Comparison of ENCODE assay signal across 18 cellular contexts in genomic region chr13:75787249-75787940, GRCh38.
DNase-seq lines count a peak whose midpoint lies in the region; ATAC-seq and TF ChIP-seq lines count a peak whose summit lies in the region.
"Had no signal": no experiment of that assay in that cellular context is flagged by ENCODE, and none has a peak within 500 bp of the region (broad histone marks: within the 10 kb centered on the region; RNA-seq: fewer than 3 reads in every experiment).

No MANE protein-coding gene starts in this region.

- H3K4me2 ChIP-seq in SK-N-SH, result 0 out of 2 replicates have a peak overlapping the region, but pooled peaks have one; percentile 55
- H3K4me2 ChIP-seq: KMS-11 had no signal

- H3K36me3 ChIP-seq in SK-N-SH (replicated peaks in 1 of 2; ENCODE audit: control insufficient read depth in 1 of 2, insufficient read depth in 2 of 2, low read length in 1 of 2), result peaks cover 0 to 19% of the 10 kb centered on the region in 2 experiments
- H3K36me3 ChIP-seq in thyroid gland, result no peaks in the 10 kb centered on the region
- no peaks in the 10 kb centered on the region for H3K36me3 ChIP-seq in breast epithelium
- H3K36me3 ChIP-seq in vagina, result no peaks in the 10 kb centered on the region

- CTCF ChIA-PET in SK-N-SH (lab: Yijun Ruan, JAX), result interaction anchor here (1.7 kb wide), 1 partner anchor 91 kb away, joined by 7 read pairs; no protein-coding TSS in a partner anchor

- TF ChIP-seq CTCF in SK-N-SH (IDR thresholded peaks at IDR 0.05) (no peak), fibroblast of villous mesenchyme (IDR thresholded peaks at IDR 0.05; ENCODE audit: insufficient read depth, low read depth, low read length) (no peak), thyroid gland (IDR thresholded peaks at IDR 0.05) (no peak), breast epithelium (IDR thresholded peaks at IDR 0.05) (no peak), vagina (IDR thresholded peaks at IDR 0.05) (no peak)

- no peaks in the 10 kb centered on the region for H3K27me3 ChIP-seq in SK-N-SH (ENCODE audit: insufficient read depth)
- H3K27me3 ChIP-seq in thyroid gland, result no peaks in the 10 kb centered on the region
- H3K27me3 ChIP-seq in breast epithelium, result no peaks in the 10 kb centered on the region
- no peaks in the 10 kb centered on the region for H3K27me3 ChIP-seq in vagina

- no peaks in the 10 kb centered on the region for H3K9me2 ChIP-seq in SK-N-SH

- no peak for TF ChIP-seq RAD21 in SK-N-SH (IDR thresholded peaks at IDR 0.05; ENCODE audit: low read length)

- POLR2A ChIA-PET in SK-N-SH (lab: Yijun Ruan, JAX), result no interaction called here

- H3K79me2 ChIP-seq in SK-N-SH (ENCODE audit: insufficient read depth), result peaks cover 100% of the 10 kb centered on the region

- TF ChIP-seq EP300 in SK-N-SH (IDR thresholded peaks at IDR 0.05; ENCODE audit: borderline replicate concordance in 1 of 2, low read depth in 1 of 2, low read length in 1 of 2), result no peak

- intact Hi-C loops in thyroid gland (cut with DNase I), result no loop called here
- intact Hi-C loops in breast epithelium (cut with DNase I; ENCODE audit: low total_unique reads), result no loop called here
- intact Hi-C loops in vagina (cut with DNase I), result no loop called here

- peaks cover 11 to 29% of the 10 kb centered on the region in 2 experiments; a peak in 3 of 4 replicates for H3K4me1 ChIP-seq in SK-N-SH (ENCODE audit: control insufficient read depth in 1 of 2, insufficient read depth in 2 of 2, low read depth in 1 of 2, low read length in 1 of 2)
- H3K4me1 ChIP-seq in thyroid gland, result peaks cover 41 to 48% of the 10 kb centered on the region in 2 donors
- no peaks in the 10 kb centered on the region for H3K4me1 ChIP-seq in breast epithelium
- H3K4me1 ChIP-seq in vagina, result no peaks in the 10 kb centered on the region

- H3F3A ChIP-seq in SK-N-SH (replicated peaks; ENCODE audit: insufficient read depth), result peaks cover 50% of the 10 kb centered on the region

- H3K4me3 ChIP-seq in SK-N-SH (ENCODE audit: low read depth in 2 of 2, low read length in 1 of 2) (no peak overlapping the region), fibroblast of villous mesenchyme (ENCODE audit: low read depth, low read length) (no peak overlapping the region), thyroid gland (replicated peaks in 1 of 3) (no peak overlapping the region), breast epithelium (no peak overlapping the region), vagina (no peak overlapping the region)

- no peak for TF ChIP-seq POLR2A in thyroid gland (IDR thresholded peaks at IDR 0.05)
- no peak for TF ChIP-seq POLR2A in breast epithelium (IDR thresholded peaks at IDR 0.05)
- no peak for TF ChIP-seq POLR2A in vagina (IDR thresholded peaks at IDR 0.05)

- H3K27ac ChIP-seq in SK-N-SH (ENCODE audit: low read depth in 2 of 2, low read length in 1 of 2), result peak overlapping the region; percentile 13 to 62; a peak in 3 of 4 replicates
- H3K27ac ChIP-seq in thyroid gland, result peak overlapping the region in 1 of 3 donors; percentile 13
- no peak overlapping the region for H3K27ac ChIP-seq in breast epithelium
- no peak overlapping the region for H3K27ac ChIP-seq in vagina
- H3K27ac ChIP-seq: KMS-11 had no signal

- no peak overlapping the region for H3K9ac ChIP-seq in SK-N-SH
- H3K9ac ChIP-seq: KMS-11 had no signal

- WGBS in SK-N-SH (ENCODE audit: low lambda C conversion rate), result 75% methylated on average over 7 of the region's 7 CpGs
- 85% methylated on average over 7 of the region's 7 CpGs for WGBS in thyroid gland, 2 donors

- no peak overlapping the region for H2AFZ ChIP-seq in SK-N-SH (ENCODE audit: low read depth)

- peaks cover 97% of the 10 kb centered on the region for H4K20me1 ChIP-seq in SK-N-SH (ENCODE audit: insufficient read depth)

- H3K9me3 ChIP-seq in SK-N-SH (no peaks in the 10 kb centered on the region), thyroid gland (no peaks in the 10 kb centered on the region), breast epithelium (no peaks in the 10 kb centered on the region), vagina (no peaks in the 10 kb centered on the region)

- DNase-seq in GM04503 (ENCODE audit: low read depth) (peak; percentile 35), SK-N-SH (no peak), fibroblast of villous mesenchyme (ENCODE audit: low read depth) (peak; percentile 81), putamen (ENCODE audit: low spot score) (peak; percentile 61), thyroid gland (no peak), breast epithelium (ENCODE audit: low spot score in 2 of 2) (no peak), vagina (ENCODE audit: extremely low spot score in 2 of 2) (no peak)
- DNase-seq: activated CD4-positive, alpha-beta memory T cell treated with anti-CD3 and anti-CD28 coated beads for 36 hours; CD4-positive, alpha-beta memory T cell; endodermal cell; NCI-H1694 treated with DMSO at 0.1 percent for 48 hours; NCI-H748 treated with DMSO at 0.1 percent for 48 hours; RPMI8226; stimulated activated naive CD8-positive, alpha-beta T cell treated with anti-CD3 and anti-CD28 coated beads, Interleukin-15, amount 100 ng/mL, for 72 hours; T1000 had no signal

- ATAC-seq in HG03457 (IDR thresholded peaks at IDR 0.05; ENCODE audit: unreplicated experiment), result no peak
- ATAC-seq: activated T-helper 17 cell treated with anti-CD3 and anti-CD28 coated beads, Interleukin-2, amount 50 U/mL, for 72 hours; stimulated activated naive CD8-positive, alpha-beta T cell treated with anti-CD3 and anti-CD28 coated beads, Interleukin-15, amount 100 ng/mL, for 72 hours had no signal

TF ChIP-seq in SK-N-SH, 30 proteins besides CTCF, POLR2A, EP300 and RAD21 (continues in another document):
- TF ChIP-seq, protein P1, sequence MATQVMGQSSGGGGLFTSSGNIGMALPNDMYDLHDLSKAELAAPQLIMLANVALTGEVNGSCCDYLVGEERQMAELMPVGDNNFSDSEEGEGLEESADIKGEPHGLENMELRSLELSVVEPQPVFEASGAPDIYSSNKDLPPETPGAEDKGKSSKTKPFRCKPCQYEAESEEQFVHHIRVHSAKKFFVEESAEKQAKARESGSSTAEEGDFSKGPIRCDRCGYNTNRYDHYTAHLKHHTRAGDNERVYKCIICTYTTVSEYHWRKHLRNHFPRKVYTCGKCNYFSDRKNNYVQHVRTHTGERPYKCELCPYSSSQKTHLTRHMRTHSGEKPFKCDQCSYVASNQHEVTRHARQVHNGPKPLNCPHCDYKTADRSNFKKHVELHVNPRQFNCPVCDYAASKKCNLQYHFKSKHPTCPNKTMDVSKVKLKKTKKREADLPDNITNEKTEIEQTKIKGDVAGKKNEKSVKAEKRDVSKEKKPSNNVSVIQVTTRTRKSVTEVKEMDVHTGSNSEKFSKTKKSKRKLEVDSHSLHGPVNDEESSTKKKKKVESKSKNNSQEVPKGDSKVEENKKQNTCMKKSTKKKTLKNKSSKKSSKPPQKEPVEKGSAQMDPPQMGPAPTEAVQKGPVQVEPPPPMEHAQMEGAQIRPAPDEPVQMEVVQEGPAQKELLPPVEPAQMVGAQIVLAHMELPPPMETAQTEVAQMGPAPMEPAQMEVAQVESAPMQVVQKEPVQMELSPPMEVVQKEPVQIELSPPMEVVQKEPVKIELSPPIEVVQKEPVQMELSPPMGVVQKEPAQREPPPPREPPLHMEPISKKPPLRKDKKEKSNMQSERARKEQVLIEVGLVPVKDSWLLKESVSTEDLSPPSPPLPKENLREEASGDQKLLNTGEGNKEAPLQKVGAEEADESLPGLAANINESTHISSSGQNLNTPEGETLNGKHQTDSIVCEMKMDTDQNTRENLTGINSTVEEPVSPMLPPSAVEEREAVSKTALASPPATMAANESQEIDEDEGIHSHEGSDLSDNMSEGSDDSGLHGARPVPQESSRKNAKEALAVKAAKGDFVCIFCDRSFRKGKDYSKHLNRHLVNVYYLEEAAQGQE (IDR thresholded peaks at IDR 0.05; ENCODE audit: low read depth, low read length), result no peak
- TF ChIP-seq RXRA (IDR thresholded peaks at IDR 0.05; ENCODE audit: borderline replicate concordance, low read depth) (no peak), TCF12 (IDR thresholded peaks at IDR 0.05) (peak; percentile 25; the same call in 1 of the 2 replicates), NFIC (IDR thresholded peaks at IDR 0.05; ENCODE audit: borderline replicate concordance) (no peak), FOXJ3 (CRISPR knock-in tag; IDR thresholded peaks at IDR 0.05) (no peak), FOXM1 (IDR thresholded peaks at IDR 0.05; ENCODE audit: low read depth) (no peak), IRF3 (IDR thresholded peaks at IDR 0.05; ENCODE audit: low read depth, low read length) (no peak), POLR2AphosphoS5 (IDR thresholded peaks at IDR 0.05; ENCODE audit: low read depth, low read length) (no peak), RCOR1 (IDR thresholded peaks at IDR 0.05; ENCODE audit: low read length) (no peak), RFX5 (IDR thresholded peaks at IDR 0.05; ENCODE audit: low read length) (no peak), TAF1 (IDR thresholded peaks at IDR 0.05; ENCODE audit: borderline replicate concordance, low read depth, low read length) (no peak)
- TF ChIP-seq, protein P2, sequence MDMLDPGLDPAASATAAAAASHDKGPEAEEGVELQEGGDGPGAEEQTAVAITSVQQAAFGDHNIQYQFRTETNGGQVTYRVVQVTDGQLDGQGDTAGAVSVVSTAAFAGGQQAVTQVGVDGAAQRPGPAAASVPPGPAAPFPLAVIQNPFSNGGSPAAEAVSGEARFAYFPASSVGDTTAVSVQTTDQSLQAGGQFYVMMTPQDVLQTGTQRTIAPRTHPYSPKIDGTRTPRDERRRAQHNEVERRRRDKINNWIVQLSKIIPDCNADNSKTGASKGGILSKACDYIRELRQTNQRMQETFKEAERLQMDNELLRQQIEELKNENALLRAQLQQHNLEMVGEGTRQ (IDR thresholded peaks at IDR 0.05; ENCODE audit: borderline replicate concordance, low read depth, low read length), result no peak
- TF ChIP-seq, protein P3, sequence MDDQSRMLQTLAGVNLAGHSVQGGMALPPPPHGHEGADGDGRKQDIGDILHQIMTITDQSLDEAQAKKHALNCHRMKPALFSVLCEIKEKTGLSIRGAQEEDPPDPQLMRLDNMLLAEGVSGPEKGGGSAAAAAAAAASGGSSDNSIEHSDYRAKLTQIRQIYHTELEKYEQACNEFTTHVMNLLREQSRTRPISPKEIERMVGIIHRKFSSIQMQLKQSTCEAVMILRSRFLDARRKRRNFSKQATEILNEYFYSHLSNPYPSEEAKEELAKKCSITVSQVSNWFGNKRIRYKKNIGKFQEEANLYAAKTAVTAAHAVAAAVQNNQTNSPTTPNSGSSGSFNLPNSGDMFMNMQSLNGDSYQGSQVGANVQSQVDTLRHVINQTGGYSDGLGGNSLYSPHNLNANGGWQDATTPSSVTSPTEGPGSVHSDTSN (IDR thresholded peaks at IDR 0.05), result 0 out of 2 replicates have a peak, but pooled peaks have one; percentile 12

Comparison
In these comparisons a context has a peak if more than half of its experiments do, and no peak if none do; other contexts are left out.
1. DNase-seq: peak in GM04503 (single experiment), fibroblast of villous mesenchyme (single experiment) and putamen (single experiment); none in SK-N-SH (single experiment), thyroid gland (0 of 2), breast epithelium (0 of 2) and vagina (0 of 2).
2. H3K27ac ChIP-seq: peak in SK-N-SH (2 of 2); none in breast epithelium (0 of 2) and vagina (single experiment).